ENCODE assay signal across 25 cellular contexts in the genomic region with DNA sequence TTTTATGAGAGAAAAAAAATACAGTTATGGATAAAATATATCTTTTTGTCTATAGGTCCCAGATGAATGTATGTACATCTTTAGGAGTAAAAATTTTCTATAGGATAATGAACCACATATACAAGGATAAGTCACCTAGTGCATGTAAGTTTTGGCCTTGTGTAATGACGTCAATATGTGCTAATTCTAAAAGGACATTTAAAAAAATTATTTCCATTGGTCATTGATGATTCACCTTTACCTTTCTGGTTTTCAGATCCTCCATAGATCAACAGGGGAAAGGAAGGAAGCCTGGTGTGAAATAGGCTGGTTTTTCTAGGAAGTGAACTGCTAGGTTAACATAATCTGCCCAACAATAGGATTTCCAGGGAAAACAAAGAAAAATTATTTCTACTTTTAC.
"Had no signal": no experiment of that assay in that cellular context is flagged by ENCODE, and none has a peak within 500 bp of the region (broad histone marks: within the 10 kb centered on the region; RNA-seq: fewer than 3 reads in every experiment).

No MANE protein-coding gene starts in this region.

- H3K4me1 ChIP-seq: gastroesophageal sphincter, heart right ventricle, neural progenitor cell, parathyroid adenoma, stomach, vagina had no signal

- DNase-seq: dermis blood vessel endothelial cell; effector memory CD4-positive, alpha-beta T cell; foreskin fibroblast; glutamatergic neuron; heart right ventricle; hippocampal formation; left cardiac atrium; left lung; mesendoderm; midbrain; naive thymus-derived CD4-positive, alpha-beta T cell; stimulated activated CD4-positive, alpha-beta T cell treated with anti-CD3 and anti-CD28 coated beads, Interleukin-2, amount 100 ng/mL, for 24 hours; stimulated activated CD4-positive, alpha-beta T cell treated with anti-CD3 and anti-CD28 coated beads, Interleukin-4, amount 100 ng/mL, for 24 hours; stimulated activated naive CD4-positive, alpha-beta T cell treated with Interleukin-2 at 50 U/mL for 16 hours; stomach; thyroid gland; trophoblast cell had no signal

- ATAC-seq: esophagus mucosa; gastroesophageal sphincter; heart right ventricle; left cardiac atrium; left lung; naive thymus-derived CD4-positive, alpha-beta T cell; sciatic nerve; stimulated activated effector memory CD8-positive, alpha-beta T cell treated with anti-CD3 and anti-CD28 coated beads, Interleukin-12 subunit alpha, Interleukin-12 subunit beta, amount 100 ng/mL, for 72 hours had no signal

- H3K79me2 ChIP-seq: parathyroid adenoma had no signal

- H3K4me3 ChIP-seq: coronary artery, gastroesophageal sphincter, heart right ventricle, left lung, neural progenitor cell, stomach, thyroid gland, vagina had no signal

- H3K9ac ChIP-seq: neural progenitor cell, parathyroid adenoma had no signal

- H3K36me3 ChIP-seq: gastroesophageal sphincter, heart right ventricle, left lung, neural progenitor cell, stomach, thyroid gland, vagina had no signal

- H3K9me3 ChIP-seq: gastroesophageal sphincter, heart right ventricle, left lung, stomach, thyroid gland, vagina had no signal

- H3K27ac ChIP-seq: coronary artery, gastroesophageal sphincter, heart right ventricle, left lung, neural progenitor cell, parathyroid adenoma, stomach, thyroid gland, vagina had no signal

- H3K27me3 ChIP-seq: gastroesophageal sphincter, left lung, neural progenitor cell, stomach, thyroid gland, vagina had no signal

- H2AFZ ChIP-seq: neural progenitor cell, parathyroid adenoma had no signal

- H3K4me2 ChIP-seq: neural progenitor cell had no signal
